Comparison of ENCODE assay signal across 1 cellular context in the genomic region with DNA sequence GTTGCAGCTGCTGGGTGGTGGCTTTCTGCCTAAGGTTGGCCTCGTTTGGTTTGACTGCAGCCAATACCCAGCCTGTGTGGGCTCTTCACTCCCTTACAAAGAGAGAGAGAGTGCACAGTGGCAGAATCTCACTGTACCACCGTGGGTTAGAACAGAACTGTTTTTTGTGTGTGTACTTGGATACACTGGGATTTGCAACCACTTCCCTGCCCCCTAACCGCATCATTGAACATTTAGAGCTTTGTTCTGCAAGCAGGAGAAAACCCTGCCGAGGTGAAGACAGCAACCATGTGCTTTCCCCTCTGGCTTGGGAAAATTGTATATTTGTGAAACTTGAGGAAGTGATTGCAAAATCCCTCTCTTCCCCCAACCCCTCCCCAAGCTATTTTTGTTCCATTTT.
TF ChIP-seq lines count a peak whose summit lies in the region.

No MANE protein-coding gene starts in this region.

TF ChIP-seq in GM23338, 12 proteins besides CTCF, POLR2A, EP300 and RAD21 (continued from another document):
- TF ChIP-seq, protein P1, sequence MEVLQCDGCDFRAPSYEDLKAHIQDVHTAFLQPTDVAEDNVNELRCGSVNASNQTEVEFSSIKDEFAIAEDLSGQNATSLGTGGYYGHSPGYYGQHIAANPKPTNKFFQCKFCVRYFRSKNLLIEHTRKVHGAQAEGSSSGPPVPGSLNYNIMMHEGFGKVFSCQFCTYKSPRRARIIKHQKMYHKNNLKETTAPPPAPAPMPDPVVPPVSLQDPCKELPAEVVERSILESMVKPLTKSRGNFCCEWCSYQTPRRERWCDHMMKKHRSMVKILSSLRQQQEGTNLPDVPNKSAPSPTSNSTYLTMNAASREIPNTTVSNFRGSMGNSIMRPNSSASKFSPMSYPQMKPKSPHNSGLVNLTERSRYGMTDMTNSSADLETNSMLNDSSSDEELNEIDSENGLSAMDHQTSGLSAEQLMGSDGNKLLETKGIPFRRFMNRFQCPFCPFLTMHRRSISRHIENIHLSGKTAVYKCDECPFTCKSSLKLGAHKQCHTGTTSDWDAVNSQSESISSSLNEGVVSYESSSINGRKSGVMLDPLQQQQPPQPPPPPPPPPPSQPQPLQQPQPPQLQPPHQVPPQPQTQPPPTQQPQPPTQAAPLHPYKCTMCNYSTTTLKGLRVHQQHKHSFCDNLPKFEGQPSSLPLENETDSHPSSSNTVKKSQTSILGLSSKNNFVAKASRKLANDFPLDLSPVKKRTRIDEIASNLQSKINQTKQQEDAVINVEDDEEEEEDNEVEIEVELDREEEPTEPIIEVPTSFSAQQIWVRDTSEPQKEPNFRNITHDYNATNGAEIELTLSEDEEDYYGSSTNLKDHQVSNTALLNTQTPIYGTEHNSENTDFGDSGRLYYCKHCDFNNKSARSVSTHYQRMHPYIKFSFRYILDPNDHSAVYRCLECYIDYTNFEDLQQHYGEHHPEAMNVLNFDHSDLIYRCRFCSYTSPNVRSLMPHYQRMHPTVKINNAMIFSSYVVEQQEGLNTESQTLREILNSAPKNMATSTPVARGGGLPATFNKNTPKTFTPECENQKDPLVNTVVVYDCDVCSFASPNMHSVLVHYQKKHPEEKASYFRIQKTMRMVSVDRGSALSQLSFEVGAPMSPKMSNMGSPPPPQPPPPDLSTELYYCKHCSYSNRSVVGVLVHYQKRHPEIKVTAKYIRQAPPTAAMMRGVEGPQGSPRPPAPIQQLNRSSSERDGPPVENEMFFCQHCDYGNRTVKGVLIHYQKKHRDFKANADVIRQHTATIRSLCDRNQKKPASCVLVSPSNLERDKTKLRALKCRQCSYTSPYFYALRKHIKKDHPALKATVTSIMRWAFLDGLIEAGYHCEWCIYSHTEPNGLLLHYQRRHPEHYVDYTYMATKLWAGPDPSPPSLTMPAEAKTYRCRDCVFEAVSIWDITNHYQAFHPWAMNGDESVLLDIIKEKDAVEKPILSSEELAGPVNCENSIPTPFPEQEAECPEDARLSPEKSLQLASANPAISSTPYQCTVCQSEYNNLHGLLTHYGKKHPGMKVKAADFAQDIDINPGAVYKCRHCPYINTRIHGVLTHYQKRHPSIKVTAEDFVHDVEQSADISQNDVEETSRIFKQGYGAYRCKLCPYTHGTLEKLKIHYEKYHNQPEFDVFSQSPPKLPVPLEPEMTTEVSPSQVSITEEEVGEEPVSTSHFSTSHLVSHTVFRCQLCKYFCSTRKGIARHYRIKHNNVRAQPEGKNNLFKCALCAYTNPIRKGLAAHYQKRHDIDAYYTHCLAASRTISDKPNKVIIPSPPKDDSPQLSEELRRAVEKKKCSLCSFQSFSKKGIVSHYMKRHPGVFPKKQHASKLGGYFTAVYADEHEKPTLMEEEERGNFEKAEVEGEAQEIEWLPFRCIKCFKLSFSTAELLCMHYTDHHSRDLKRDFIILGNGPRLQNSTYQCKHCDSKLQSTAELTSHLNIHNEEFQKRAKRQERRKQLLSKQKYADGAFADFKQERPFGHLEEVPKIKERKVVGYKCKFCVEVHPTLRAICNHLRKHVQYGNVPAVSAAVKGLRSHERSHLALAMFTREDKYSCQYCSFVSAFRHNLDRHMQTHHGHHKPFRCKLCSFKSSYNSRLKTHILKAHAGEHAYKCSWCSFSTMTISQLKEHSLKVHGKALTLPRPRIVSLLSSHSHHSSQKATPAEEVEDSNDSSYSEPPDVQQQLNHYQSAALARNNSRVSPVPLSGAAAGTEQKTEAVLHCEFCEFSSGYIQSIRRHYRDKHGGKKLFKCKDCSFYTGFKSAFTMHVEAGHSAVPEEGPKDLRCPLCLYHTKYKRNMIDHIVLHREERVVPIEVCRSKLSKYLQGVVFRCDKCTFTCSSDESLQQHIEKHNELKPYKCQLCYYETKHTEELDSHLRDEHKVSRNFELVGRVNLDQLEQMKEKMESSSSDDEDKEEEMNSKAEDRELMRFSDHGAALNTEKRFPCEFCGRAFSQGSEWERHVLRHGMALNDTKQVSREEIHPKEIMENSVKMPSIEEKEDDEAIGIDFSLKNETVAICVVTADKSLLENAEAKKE (CRISPR knock-in tag; IDR thresholded peaks at IDR 0.05), result no peak
- TF ChIP-seq, protein P2, sequence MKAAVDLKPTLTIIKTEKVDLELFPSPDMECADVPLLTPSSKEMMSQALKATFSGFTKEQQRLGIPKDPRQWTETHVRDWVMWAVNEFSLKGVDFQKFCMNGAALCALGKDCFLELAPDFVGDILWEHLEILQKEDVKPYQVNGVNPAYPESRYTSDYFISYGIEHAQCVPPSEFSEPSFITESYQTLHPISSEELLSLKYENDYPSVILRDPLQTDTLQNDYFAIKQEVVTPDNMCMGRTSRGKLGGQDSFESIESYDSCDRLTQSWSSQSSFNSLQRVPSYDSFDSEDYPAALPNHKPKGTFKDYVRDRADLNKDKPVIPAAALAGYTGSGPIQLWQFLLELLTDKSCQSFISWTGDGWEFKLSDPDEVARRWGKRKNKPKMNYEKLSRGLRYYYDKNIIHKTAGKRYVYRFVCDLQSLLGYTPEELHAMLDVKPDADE (IDR thresholded peaks at IDR 0.05), result no peak
